ENCODE assay signal across 1 cellular context in genomic region chr6:110492584-110492983, GRCh38.
TF ChIP-seq lines count a peak whose summit lies in the region.

No MANE protein-coding gene starts in this region.

TF ChIP-seq in HEK293, 187 proteins besides CTCF, POLR2A, EP300 and RAD21 (continued from another document):
- no peak for TF ChIP-seq PRDM2 (tag by site-specific recombination; IDR thresholded peaks at IDR 0.05; ENCODE audit: borderline replicate concordance)
- peak; percentile 26; the same call in 1 of the 2 replicates for TF ChIP-seq ZNF692 (tag by site-specific recombination; IDR thresholded peaks at IDR 0.05)
- no peak for TF ChIP-seq ZNF704 (tag by site-specific recombination; IDR thresholded peaks at IDR 0.05)
- TF ChIP-seq ZNF214 (tag by site-specific recombination; IDR thresholded peaks at IDR 0.05; ENCODE audit: borderline replicate concordance): no peak
- TF ChIP-seq TCF7L2 (IDR thresholded peaks at IDR 0.05; ENCODE audit: borderline replicate concordance, low read depth, low read length): no peak
- no peak for TF ChIP-seq GLI2 (tag by site-specific recombination; IDR thresholded peaks at IDR 0.05; ENCODE audit: borderline replicate concordance, low read depth)
- TF ChIP-seq ZNF223 (tag by site-specific recombination; IDR thresholded peaks at IDR 0.05): no peak
- no peak for TF ChIP-seq ZNF785 (tag by site-specific recombination; IDR thresholded peaks at IDR 0.05)
- TF ChIP-seq ZNF529 (tag by site-specific recombination; IDR thresholded peaks at IDR 0.05; ENCODE audit: insufficient replicate concordance): no peak
- peak; percentile 67 for TF ChIP-seq HIC1 (tag by site-specific recombination; IDR thresholded peaks at IDR 0.05)
- TF ChIP-seq ZBTB26 (tag by site-specific recombination; optimal IDR thresholded peaks at IDR 0.05): no peak
- no peak for TF ChIP-seq SETDB1 (IDR thresholded peaks at IDR 0.05; ENCODE audit: insufficient read length, low read length)
- TF ChIP-seq ZNF169 (tag by site-specific recombination; IDR thresholded peaks at IDR 0.05): no peak
- TF ChIP-seq ZNF626 (tag by site-specific recombination; IDR thresholded peaks at IDR 0.05): no peak
- no peak for TF ChIP-seq ELK4 (IDR thresholded peaks at IDR 0.05; ENCODE audit: borderline replicate concordance, low read depth, low read length)
- TF ChIP-seq SP7 (tag by site-specific recombination; IDR thresholded peaks at IDR 0.05): peak; percentile 54; the same call in 1 of the 2 replicates
- TF ChIP-seq ZNF792 (tag by site-specific recombination; IDR thresholded peaks at IDR 0.05): no peak
- TF ChIP-seq KLF1 (tag by site-specific recombination; IDR thresholded peaks at IDR 0.05): no peak
- TF ChIP-seq GFI1B (tag by site-specific recombination; IDR thresholded peaks at IDR 0.05): no peak
- no peak for TF ChIP-seq ZNF140 (tag by site-specific recombination; IDR thresholded peaks at IDR 0.05)
- no peak for TF ChIP-seq ZNF426 (tag by site-specific recombination; IDR thresholded peaks at IDR 0.05)
- 0 out of 2 replicates have a peak, but pooled peaks have one; percentile 25 for TF ChIP-seq GLIS1 (tag by site-specific recombination; IDR thresholded peaks at IDR 0.05)
- TF ChIP-seq ZNF830 (tag by site-specific recombination; IDR thresholded peaks at IDR 0.05; ENCODE audit: low read depth): no peak
- no peak for TF ChIP-seq ZNF449 (tag by site-specific recombination; IDR thresholded peaks at IDR 0.05)
- TF ChIP-seq ZNF146 (tag by site-specific recombination; IDR thresholded peaks at IDR 0.05): no peak
- TF ChIP-seq ZNF16 (tag by site-specific recombination; IDR thresholded peaks at IDR 0.05; ENCODE audit: low read depth): no peak
- TF ChIP-seq ZNF10 (tag by site-specific recombination; IDR thresholded peaks at IDR 0.05): no peak
- TF ChIP-seq ZBTB21 (tag by site-specific recombination; IDR thresholded peaks at IDR 0.05): 0 out of 2 replicates have a peak, but pooled peaks have one; percentile 48
- TF ChIP-seq ZNF394 (tag by site-specific recombination; IDR thresholded peaks at IDR 0.05; ENCODE audit: borderline replicate concordance): no peak
- peak; percentile 60 for TF ChIP-seq ZBTB17 (tag by site-specific recombination; IDR thresholded peaks at IDR 0.05)
- TF ChIP-seq ZNF132 (tag by site-specific recombination; IDR thresholded peaks at IDR 0.05; ENCODE audit: borderline replicate concordance): no peak
TF ChIP-seq in HEK293: peak in this region for 28.
